ENCODE assay signal across 8 cellular contexts in the genomic region with DNA sequence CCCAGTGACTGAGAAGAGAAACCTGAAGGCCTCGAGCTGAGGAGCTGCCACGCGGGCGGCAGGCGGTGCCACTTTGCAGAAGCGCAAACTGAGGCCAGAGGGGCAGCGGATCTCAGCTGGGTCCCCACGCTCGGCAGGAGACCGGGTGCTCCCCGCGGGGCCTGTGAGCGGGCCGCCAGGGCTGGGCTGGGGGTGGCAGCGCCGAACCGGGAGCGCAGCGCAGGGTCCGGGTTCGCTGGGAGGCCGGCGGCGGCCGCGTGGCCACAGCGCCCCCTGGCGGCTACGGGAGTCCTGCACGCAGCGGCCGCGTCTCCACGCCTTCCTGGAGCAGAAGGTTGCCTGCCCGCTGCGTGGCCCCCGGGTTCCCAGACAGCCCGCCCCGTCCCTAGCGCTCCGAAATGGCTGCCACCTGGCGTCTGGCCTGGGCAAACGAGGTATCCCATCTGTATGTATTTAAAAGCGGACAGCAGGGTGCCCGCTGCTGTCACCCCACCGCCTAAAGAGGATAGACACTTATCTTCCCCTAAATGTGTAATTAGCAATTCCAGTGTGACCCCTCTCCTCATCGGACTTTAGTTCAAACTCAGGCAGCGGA.
A peak's percentile ranks its signal among the peaks of the same experiment; 100 is the strongest.
DNase-seq lines count a peak whose midpoint lies in the region; ATAC-seq and TF ChIP-seq lines count a peak whose summit lies in the region.

No MANE protein-coding gene starts in this region.

- no peak for TF ChIP-seq EP300 in sigmoid colon (IDR thresholded peaks at IDR 0.05)

- H3K4me3 ChIP-seq in CD4-positive, CD25-positive, alpha-beta regulatory T cell (ENCODE audit: low read depth, low read length), result no peak overlapping the region
- peak overlapping the region; percentile 15 to 47 (median 38) for H3K4me3 ChIP-seq in sigmoid colon

- H3K27ac Mint-ChIP-seq in CD4-positive, CD25-positive, alpha-beta regulatory T cell, result no peak overlapping the region

- TF ChIP-seq CTCF in GM20000 (IDR thresholded peaks at IDR 0.05; ENCODE audit: extremely low read depth, missing control alignments) (peak; percentile 93), LNCAP (IDR thresholded peaks at IDR 0.05) (peak; percentile 97), sigmoid colon (IDR thresholded peaks at IDR 0.05) (peak; percentile 35 to 99 (median 46))

- H3K27me3 Mint-ChIP-seq in CD4-positive, CD25-positive, alpha-beta regulatory T cell, result peaks cover 51% of the 10 kb centered on the region

- 9 to 11% methylated on average over 48 of the region's 48 CpGs for WGBS in sigmoid colon, 2 donors

- peak in 2 of 3 donors; percentile 27 to 48 for DNase-seq in CD4-positive, CD25-positive, alpha-beta regulatory T cell
- DNase-seq in GM20000 (ENCODE audit: low spot score), result peak; percentile 89
- peak; percentile 61 for DNase-seq in SW480 (ENCODE audit: low spot score)
- DNase-seq in amygdala (lab: John Stamatoyannopoulos, UW), result peak in 38 of 56 donors; percentile 9 to 76 (median 39)
- DNase-seq in hepatic stellate cell (ENCODE audit: low spot score), result peak; percentile 87
- DNase-seq in sigmoid colon, result peak; percentile 78

- H3K9me3 ChIP-seq in CD4-positive, CD25-positive, alpha-beta regulatory T cell (ENCODE audit: control insufficient read depth in 2 of 2, low read length in 2 of 2), result no peaks in the 10 kb centered on the region
- no peaks in the 10 kb centered on the region for H3K9me3 ChIP-seq in sigmoid colon

- H3K4me1 Mint-ChIP-seq in CD4-positive, CD25-positive, alpha-beta regulatory T cell, result peaks cover 0 to 23% (median 1%) of the 10 kb centered on the region in 4 donors

- peaks cover 6% of the 10 kb centered on the region for H3K4me1 ChIP-seq in CD4-positive, CD25-positive, alpha-beta regulatory T cell (ENCODE audit: control insufficient read depth, insufficient read depth, low read length, poor library complexity, severe bottlenecking)
- H3K4me1 ChIP-seq in sigmoid colon, result peaks cover 0 to 22% (median 10%) of the 10 kb centered on the region in 4 donors

- no peak overlapping the region for H3K4me3 Mint-ChIP-seq in CD4-positive, CD25-positive, alpha-beta regulatory T cell

- peaks cover 1% of the 10 kb centered on the region for H3K27me3 ChIP-seq in CD4-positive, CD25-positive, alpha-beta regulatory T cell (ENCODE audit: control insufficient read depth, insufficient read depth, low read length)
- no peaks in the 10 kb centered on the region for H3K27me3 ChIP-seq in sigmoid colon

- no peaks in the 10 kb centered on the region for H3K36me3 Mint-ChIP-seq in CD4-positive, CD25-positive, alpha-beta regulatory T cell

- H3K9me3 Mint-ChIP-seq in CD4-positive, CD25-positive, alpha-beta regulatory T cell, result peaks cover 0 to 1% (median 0%) of the 10 kb centered on the region in 7 donors

- no peak overlapping the region for H3K27ac ChIP-seq in CD4-positive, CD25-positive, alpha-beta regulatory T cell (ENCODE audit: insufficient read depth, low read length, poor library complexity, severe bottlenecking)
- H3K27ac ChIP-seq in sigmoid colon, result peak overlapping the region in 3 of 4 donors; percentile 29 to 50 (median 41)

- no peaks in the 10 kb centered on the region for H3K36me3 ChIP-seq in CD4-positive, CD25-positive, alpha-beta regulatory T cell (ENCODE audit: control insufficient read depth, insufficient read depth, low read length)
- no peaks in the 10 kb centered on the region for H3K36me3 ChIP-seq in sigmoid colon

- TF ChIP-seq POLR2A in sigmoid colon (IDR thresholded peaks at IDR 0.05), result no peak

- peak in 1 of 2 donors; percentile 33 for ATAC-seq in CD4-positive, CD25-positive, alpha-beta regulatory T cell (ENCODE audit: low read depth in 2 of 2)
- ATAC-seq in GM18870 (IDR thresholded peaks at IDR 0.05; ENCODE audit: unreplicated experiment), result no peak

- intact Hi-C loops in sigmoid colon (cut with DNase I), result loop anchor here (2.0 kb wide), 1 partner anchor 1148 kb away; the partner anchor contains the start of gene CDH11

Comparison
In these comparisons a context has a peak if more than half of its experiments do, and no peak if none do; other contexts are left out.
1. DNase-seq: peak in every context shown above with its lines; median percentile 89 in GM20000; 87 in hepatic stellate cell; 78 in sigmoid colon; 61 in SW480; 39 in amygdala; 38 in CD4-positive, CD25-positive, alpha-beta regulatory T cell.
2. CTCF ChIP-seq: peak in every context shown above with its lines; median percentile 97 in LNCAP; 93 in GM20000; 46 in sigmoid colon.